In the genomic region with DNA sequence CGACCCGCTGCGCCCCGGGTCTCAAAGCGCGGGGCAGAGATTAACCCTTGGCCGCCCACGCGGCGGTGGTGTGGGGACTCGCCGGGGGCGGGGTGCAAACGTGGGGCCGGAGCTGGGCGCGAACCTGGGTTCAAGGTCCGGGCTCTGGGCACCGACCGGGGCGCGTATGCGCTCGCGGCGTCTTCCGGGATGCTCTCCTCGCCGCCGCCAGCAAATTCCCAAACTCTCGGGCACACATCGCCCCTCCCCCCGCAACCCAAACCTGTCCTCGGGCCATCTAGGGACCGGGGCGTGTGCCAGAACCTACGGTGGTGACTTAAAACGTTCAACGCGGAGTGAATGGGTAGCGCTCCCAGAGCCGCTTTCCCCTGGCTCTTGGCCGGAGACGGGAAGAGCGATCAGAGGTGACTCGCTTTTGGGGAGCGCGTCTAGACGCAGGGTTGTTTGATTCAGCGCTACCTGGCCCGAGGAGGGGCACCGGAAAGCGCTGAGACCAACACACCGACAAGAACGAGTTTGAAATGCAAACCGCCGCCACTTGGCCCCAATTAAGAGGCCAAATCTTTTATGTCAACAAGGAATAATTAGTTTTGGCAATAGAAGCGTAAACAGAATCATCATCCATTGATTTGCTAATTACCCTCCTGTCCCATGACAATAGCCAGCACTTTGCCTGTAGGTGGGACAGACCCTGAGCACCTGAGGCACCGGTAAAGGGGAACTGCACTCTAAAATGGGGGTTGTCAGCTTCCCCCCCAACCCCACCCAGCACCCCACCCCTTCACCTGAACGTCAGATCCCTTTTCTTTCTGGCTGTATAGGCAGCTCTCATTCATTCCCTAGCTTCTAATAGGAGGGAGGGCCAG, we compare ENCODE assay signal across 1 cellular context.
A peak's percentile ranks its signal among the peaks of the same experiment; 100 is the strongest.
TF ChIP-seq lines count a peak whose summit lies in the region.

No MANE protein-coding gene starts in this region.

TF ChIP-seq in HepG2, 621 proteins besides CTCF, POLR2A, EP300 and RAD21 (continued from another document and continues in another):
- TF ChIP-seq, protein P1, sequence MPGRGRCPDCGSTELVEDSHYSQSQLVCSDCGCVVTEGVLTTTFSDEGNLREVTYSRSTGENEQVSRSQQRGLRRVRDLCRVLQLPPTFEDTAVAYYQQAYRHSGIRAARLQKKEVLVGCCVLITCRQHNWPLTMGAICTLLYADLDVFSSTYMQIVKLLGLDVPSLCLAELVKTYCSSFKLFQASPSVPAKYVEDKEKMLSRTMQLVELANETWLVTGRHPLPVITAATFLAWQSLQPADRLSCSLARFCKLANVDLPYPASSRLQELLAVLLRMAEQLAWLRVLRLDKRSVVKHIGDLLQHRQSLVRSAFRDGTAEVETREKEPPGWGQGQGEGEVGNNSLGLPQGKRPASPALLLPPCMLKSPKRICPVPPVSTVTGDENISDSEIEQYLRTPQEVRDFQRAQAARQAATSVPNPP (CRISPR knock-in tag; IDR thresholded peaks at IDR 0.05): peak; percentile 40; the same call in 1 of the 2 replicates
- TF ChIP-seq HOXA9 (CRISPR knock-in tag; IDR thresholded peaks at IDR 0.05; ENCODE audit: borderline replicate concordance) (no peak; the same call in 1 of the 2 replicates), ZNF430 (CRISPR knock-in tag; IDR thresholded peaks at IDR 0.05) (peak; percentile 80; the same call in 1 of the 2 replicates), KDM5A (IDR thresholded peaks at IDR 0.05; ENCODE audit: borderline replicate concordance, low read length) (no peak), SOX6 (IDR thresholded peaks at IDR 0.05) (no peak), SOX6 (CRISPR knock-in tag; IDR thresholded peaks at IDR 0.05) (peak; percentile 79), FOXA3 (CRISPR knock-in tag; IDR thresholded peaks at IDR 0.05) (peak; percentile 51), CBX5 (CRISPR knock-in tag; IDR thresholded peaks at IDR 0.05; ENCODE audit: borderline replicate concordance) (peak; percentile 54; the same call in 1 of the 2 replicates), ZFP36L2 (CRISPR knock-in tag; IDR thresholded peaks at IDR 0.05) (0 out of 2 replicates have a peak, but pooled peaks have one; percentile 44), ZMYM2 (CRISPR knock-in tag; IDR thresholded peaks at IDR 0.05) (peak; percentile 61; the same call in 1 of the 2 replicates), IRX3 (CRISPR knock-in tag; IDR thresholded peaks at IDR 0.05; ENCODE audit: borderline replicate concordance, low read depth) (peak; percentile 60; the same call in 1 of the 2 replicates), ZSCAN25 (CRISPR knock-in tag; IDR thresholded peaks at IDR 0.05) (peak; percentile 47; the same call in 1 of the 2 replicates), ZNF572 (CRISPR knock-in tag; IDR thresholded peaks at IDR 0.05) (peak; percentile 93; the same call in 1 of the 2 replicates), ZNF432 (CRISPR knock-in tag; IDR thresholded peaks at IDR 0.05; ENCODE audit: borderline replicate concordance) (no peak), SP140L (CRISPR knock-in tag; IDR thresholded peaks at IDR 0.05; ENCODE audit: borderline replicate concordance) (no peak), HES4 (CRISPR knock-in tag; IDR thresholded peaks at IDR 0.05; ENCODE audit: borderline replicate concordance) (peak; percentile 50; the same call in 1 of the 2 replicates), BORCS8-MEF2B (CRISPR knock-in tag; IDR thresholded peaks at IDR 0.05) (peak; percentile 70), BHLHE40 (IDR thresholded peaks at IDR 0.05; ENCODE audit: low read length) (no peak), FOXP1 (IDR thresholded peaks at IDR 0.05) (no peak), FOXP1 (CRISPR knock-in tag; IDR thresholded peaks at IDR 0.05) (no peak), NR2C2 (CRISPR knock-in tag; IDR thresholded peaks at IDR 0.05; ENCODE audit: borderline replicate concordance) (peak; percentile 69; the same call in 1 of the 2 replicates), POLR2AphosphoS5 (IDR thresholded peaks at IDR 0.05; ENCODE audit: low read depth, low read length) (peak; percentile 60), TBL1XR1 (IDR thresholded peaks at IDR 0.05; ENCODE audit: borderline replicate concordance, low read length, partially characterized antibody) (no peak), TAF15 (IDR thresholded peaks at IDR 0.05; ENCODE audit: low read depth, low read length, poor library complexity, severe bottlenecking) (no peak), YEATS2 (CRISPR knock-in tag; IDR thresholded peaks at IDR 0.05; ENCODE audit: borderline replicate concordance) (peak; percentile 56), NFE2L2 (IDR thresholded peaks at IDR 0.05; ENCODE audit: low read length) (no peak), JARID2 (CRISPR knock-in tag; IDR thresholded peaks at IDR 0.05; ENCODE audit: insufficient replicate concordance) (peak; percentile 76), CCDC6 (CRISPR knock-in tag; IDR thresholded peaks at IDR 0.05) (peak; percentile 96), AKAP8 (CRISPR knock-in tag; IDR thresholded peaks at IDR 0.05) (peak; percentile 66; the same call in 1 of the 2 replicates), ZNF772 (CRISPR knock-in tag; IDR thresholded peaks at IDR 0.05) (peak; percentile 86)
- TF ChIP-seq, protein P2, sequence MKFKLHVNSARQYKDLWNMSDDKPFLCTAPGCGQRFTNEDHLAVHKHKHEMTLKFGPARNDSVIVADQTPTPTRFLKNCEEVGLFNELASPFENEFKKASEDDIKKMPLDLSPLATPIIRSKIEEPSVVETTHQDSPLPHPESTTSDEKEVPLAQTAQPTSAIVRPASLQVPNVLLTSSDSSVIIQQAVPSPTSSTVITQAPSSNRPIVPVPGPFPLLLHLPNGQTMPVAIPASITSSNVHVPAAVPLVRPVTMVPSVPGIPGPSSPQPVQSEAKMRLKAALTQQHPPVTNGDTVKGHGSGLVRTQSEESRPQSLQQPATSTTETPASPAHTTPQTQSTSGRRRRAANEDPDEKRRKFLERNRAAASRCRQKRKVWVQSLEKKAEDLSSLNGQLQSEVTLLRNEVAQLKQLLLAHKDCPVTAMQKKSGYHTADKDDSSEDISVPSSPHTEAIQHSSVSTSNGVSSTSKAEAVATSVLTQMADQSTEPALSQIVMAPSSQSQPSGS (CRISPR knock-in tag; IDR thresholded peaks at IDR 0.05): peak; percentile 48; the same call in 1 of the 2 replicates
- TF ChIP-seq, protein P3, sequence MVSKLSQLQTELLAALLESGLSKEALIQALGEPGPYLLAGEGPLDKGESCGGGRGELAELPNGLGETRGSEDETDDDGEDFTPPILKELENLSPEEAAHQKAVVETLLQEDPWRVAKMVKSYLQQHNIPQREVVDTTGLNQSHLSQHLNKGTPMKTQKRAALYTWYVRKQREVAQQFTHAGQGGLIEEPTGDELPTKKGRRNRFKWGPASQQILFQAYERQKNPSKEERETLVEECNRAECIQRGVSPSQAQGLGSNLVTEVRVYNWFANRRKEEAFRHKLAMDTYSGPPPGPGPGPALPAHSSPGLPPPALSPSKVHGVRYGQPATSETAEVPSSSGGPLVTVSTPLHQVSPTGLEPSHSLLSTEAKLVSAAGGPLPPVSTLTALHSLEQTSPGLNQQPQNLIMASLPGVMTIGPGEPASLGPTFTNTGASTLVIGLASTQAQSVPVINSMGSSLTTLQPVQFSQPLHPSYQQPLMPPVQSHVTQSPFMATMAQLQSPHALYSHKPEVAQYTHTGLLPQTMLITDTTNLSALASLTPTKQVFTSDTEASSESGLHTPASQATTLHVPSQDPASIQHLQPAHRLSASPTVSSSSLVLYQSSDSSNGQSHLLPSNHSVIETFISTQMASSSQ (IDR thresholded peaks at IDR 0.05; ENCODE audit: low read depth): no peak
- TF ChIP-seq, protein P3 (CRISPR knock-in tag; IDR thresholded peaks at IDR 0.05; ENCODE audit: borderline replicate concordance): no peak
- TF ChIP-seq, protein P4, sequence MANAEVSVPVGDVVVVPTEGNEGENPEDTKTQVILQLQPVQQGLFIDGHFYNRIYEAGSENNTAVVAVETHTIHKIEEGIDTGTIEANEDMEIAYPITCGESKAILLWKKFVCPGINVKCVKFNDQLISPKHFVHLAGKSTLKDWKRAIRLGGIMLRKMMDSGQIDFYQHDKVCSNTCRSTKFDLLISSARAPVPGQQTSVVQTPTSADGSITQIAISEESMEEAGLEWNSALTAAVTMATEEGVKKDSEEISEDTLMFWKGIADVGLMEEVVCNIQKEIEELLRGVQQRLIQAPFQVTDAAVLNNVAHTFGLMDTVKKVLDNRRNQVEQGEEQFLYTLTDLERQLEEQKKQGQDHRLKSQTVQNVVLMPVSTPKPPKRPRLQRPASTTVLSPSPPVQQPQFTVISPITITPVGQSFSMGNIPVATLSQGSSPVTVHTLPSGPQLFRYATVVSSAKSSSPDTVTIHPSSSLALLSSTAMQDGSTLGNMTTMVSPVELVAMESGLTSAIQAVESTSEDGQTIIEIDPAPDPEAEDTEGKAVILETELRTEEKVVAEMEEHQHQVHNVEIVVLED (CRISPR knock-in tag; IDR thresholded peaks at IDR 0.05; ENCODE audit: borderline replicate concordance): peak; percentile 72; the same call in 1 of the 2 replicates
- TF ChIP-seq, protein P5, sequence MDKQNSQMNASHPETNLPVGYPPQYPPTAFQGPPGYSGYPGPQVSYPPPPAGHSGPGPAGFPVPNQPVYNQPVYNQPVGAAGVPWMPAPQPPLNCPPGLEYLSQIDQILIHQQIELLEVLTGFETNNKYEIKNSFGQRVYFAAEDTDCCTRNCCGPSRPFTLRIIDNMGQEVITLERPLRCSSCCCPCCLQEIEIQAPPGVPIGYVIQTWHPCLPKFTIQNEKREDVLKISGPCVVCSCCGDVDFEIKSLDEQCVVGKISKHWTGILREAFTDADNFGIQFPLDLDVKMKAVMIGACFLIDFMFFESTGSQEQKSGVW (CRISPR knock-in tag; IDR thresholded peaks at IDR 0.05; ENCODE audit: borderline replicate concordance): no peak
- TF ChIP-seq, protein P6, sequence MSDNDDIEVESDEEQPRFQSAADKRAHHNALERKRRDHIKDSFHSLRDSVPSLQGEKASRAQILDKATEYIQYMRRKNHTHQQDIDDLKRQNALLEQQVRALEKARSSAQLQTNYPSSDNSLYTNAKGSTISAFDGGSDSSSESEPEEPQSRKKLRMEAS (IDR thresholded peaks at IDR 0.05): peak; percentile 78
- TF ChIP-seq, protein P7, sequence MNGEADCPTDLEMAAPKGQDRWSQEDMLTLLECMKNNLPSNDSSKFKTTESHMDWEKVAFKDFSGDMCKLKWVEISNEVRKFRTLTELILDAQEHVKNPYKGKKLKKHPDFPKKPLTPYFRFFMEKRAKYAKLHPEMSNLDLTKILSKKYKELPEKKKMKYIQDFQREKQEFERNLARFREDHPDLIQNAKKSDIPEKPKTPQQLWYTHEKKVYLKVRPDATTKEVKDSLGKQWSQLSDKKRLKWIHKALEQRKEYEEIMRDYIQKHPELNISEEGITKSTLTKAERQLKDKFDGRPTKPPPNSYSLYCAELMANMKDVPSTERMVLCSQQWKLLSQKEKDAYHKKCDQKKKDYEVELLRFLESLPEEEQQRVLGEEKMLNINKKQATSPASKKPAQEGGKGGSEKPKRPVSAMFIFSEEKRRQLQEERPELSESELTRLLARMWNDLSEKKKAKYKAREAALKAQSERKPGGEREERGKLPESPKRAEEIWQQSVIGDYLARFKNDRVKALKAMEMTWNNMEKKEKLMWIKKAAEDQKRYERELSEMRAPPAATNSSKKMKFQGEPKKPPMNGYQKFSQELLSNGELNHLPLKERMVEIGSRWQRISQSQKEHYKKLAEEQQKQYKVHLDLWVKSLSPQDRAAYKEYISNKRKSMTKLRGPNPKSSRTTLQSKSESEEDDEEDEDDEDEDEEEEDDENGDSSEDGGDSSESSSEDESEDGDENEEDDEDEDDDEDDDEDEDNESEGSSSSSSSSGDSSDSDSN (CRISPR knock-in tag; IDR thresholded peaks at IDR 0.05): peak; percentile 85
- TF ChIP-seq, protein P8, sequence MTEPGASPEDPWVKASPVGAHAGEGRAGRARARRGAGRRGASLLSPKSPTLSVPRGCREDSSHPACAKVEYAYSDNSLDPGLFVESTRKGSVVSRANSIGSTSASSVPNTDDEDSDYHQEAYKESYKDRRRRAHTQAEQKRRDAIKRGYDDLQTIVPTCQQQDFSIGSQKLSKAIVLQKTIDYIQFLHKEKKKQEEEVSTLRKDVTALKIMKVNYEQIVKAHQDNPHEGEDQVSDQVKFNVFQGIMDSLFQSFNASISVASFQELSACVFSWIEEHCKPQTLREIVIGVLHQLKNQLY (CRISPR knock-in tag; IDR thresholded peaks at IDR 0.05): peak; percentile 90
- TF ChIP-seq, protein P9, sequence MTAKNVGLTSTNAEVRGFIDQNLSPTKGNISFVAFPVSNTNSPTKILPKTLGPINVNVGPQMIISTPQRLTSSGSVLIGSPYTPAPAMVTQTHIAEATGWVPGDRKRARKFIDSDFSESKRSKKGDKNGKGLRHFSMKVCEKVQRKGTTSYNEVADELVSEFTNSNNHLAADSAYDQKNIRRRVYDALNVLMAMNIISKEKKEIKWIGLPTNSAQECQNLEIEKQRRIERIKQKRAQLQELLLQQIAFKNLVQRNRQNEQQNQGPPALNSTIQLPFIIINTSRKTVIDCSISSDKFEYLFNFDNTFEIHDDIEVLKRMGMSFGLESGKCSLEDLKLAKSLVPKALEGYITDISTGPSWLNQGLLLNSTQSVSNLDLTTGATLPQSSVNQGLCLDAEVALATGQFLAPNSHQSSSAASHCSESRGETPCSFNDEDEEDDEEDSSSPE (CRISPR knock-in tag; IDR thresholded peaks at IDR 0.05): peak; percentile 91
- TF ChIP-seq, protein P10, sequence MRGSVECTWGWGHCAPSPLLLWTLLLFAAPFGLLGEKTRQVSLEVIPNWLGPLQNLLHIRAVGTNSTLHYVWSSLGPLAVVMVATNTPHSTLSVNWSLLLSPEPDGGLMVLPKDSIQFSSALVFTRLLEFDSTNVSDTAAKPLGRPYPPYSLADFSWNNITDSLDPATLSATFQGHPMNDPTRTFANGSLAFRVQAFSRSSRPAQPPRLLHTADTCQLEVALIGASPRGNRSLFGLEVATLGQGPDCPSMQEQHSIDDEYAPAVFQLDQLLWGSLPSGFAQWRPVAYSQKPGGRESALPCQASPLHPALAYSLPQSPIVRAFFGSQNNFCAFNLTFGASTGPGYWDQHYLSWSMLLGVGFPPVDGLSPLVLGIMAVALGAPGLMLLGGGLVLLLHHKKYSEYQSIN (CRISPR knock-in tag; IDR thresholded peaks at IDR 0.05; ENCODE audit: borderline replicate concordance): no peak
- TF ChIP-seq, protein P11, sequence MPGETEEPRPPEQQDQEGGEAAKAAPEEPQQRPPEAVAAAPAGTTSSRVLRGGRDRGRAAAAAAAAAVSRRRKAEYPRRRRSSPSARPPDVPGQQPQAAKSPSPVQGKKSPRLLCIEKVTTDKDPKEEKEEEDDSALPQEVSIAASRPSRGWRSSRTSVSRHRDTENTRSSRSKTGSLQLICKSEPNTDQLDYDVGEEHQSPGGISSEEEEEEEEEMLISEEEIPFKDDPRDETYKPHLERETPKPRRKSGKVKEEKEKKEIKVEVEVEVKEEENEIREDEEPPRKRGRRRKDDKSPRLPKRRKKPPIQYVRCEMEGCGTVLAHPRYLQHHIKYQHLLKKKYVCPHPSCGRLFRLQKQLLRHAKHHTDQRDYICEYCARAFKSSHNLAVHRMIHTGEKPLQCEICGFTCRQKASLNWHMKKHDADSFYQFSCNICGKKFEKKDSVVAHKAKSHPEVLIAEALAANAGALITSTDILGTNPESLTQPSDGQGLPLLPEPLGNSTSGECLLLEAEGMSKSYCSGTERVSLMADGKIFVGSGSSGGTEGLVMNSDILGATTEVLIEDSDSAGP (CRISPR knock-in tag; IDR thresholded peaks at IDR 0.05; ENCODE audit: borderline replicate concordance): peak; percentile 89
